Comparison of ENCODE assay signal across 27 cellular contexts in genomic region chr5:55055183-55055582, GRCh38. TPM values are rescaled to one million over a fixed set of nuclear protein-coding genes. Genes with fewer than 3 reads are reported as not detected.
"Had no signal": no experiment of that assay in that cellular context is flagged by ENCODE, and none has a peak within 500 bp of the region (broad histone marks: within the 10 kb centered on the region; RNA-seq: fewer than 3 reads in every experiment).

No MANE protein-coding gene starts in this region.

- H3K27ac ChIP-seq: stomach, suprapubic skin, testis, thoracic aorta, thyroid gland, tibial artery, tibial nerve, transverse colon, upper lobe of left lung, upper lobe of right lung, uterus, vagina had no signal

- FAIRE-seq: urothelium cell line had no signal

- H3K4me3 ChIP-seq: stomach, suprapubic skin, testis, thoracic aorta, thyroid gland, tibial artery, tibial nerve, transverse colon, upper lobe of left lung, upper lobe of right lung, uterus, vagina had no signal

- H3K27me3 ChIP-seq: stomach, suprapubic skin, testis, thyroid gland, tibial artery, tibial nerve, transverse colon, upper lobe of left lung, upper lobe of right lung, uterus, vagina had no signal

- ATAC-seq: stimulated activated memory B cell treated with anti-CD40 and anti-IgM and Interleukin-4, amounts not matched to agents 10 μg/mL and 1 μg/mL and 100 μg/mL, for 72 hours; stimulated activated naive B cell treated with anti-CD40 and anti-IgM and Interleukin-4, amounts not matched to agents 10 μg/mL and 1 μg/mL and 100 μg/mL, for 72 hours; stimulated activated naive CD8-positive, alpha-beta T cell treated with anti-CD3 and anti-CD28 coated beads, Interleukin-15, amount 100 ng/mL, for 72 hours; stimulated activated naive CD8-positive, alpha-beta T cell treated with anti-CD3 and anti-CD28 coated beads, Interleukin-15, Interleukin-2, amounts not matched to agents 100 U/mL and 50 U/mL, for 24 hours; upper lobe of right lung had no signal

- H3K9me3 ChIP-seq: testis, thoracic aorta, thyroid gland, upper lobe of right lung, uterus, vagina had no signal

- H3K36me3 ChIP-seq: stomach, suprapubic skin, thoracic aorta, thyroid gland, tibial artery, tibial nerve, transverse colon, upper lobe of left lung, upper lobe of right lung, uterus, vagina had no signal

- DNase-seq: stimulated activated CD4-positive, alpha-beta T cell treated with anti-CD3 and anti-CD28 coated beads, Interleukin-2, amount 100 ng/mL, for 48 hours; stimulated activated CD4-positive, alpha-beta T cell treated with anti-CD3 and anti-CD28 coated beads, Interleukin-4, amount 100 ng/mL, for 1 hour; stimulated activated CD4-positive, alpha-beta T cell treated with anti-CD3 and anti-CD28 coated beads, Interleukin-4, amount 100 ng/mL, for 24 hours; stimulated activated CD4-positive, alpha-beta T cell treated with anti-CD3 and anti-CD28 coated beads, Interleukin-4, amount 100 ng/mL, for 4 hours; stimulated activated CD8-positive, alpha-beta memory T cell treated with anti-CD3 and anti-CD28 coated beads, Interleukin-4, amount 100 ng/mL, for 48 hours; stimulated activated naive B cell treated with anti-CD40 and anti-IgM and Interleukin-4, amounts not matched to agents 10 μg/mL and 1 μg/mL and 100 μg/mL, for 72 hours; stimulated activated naive CD4-positive, alpha-beta T cell; stimulated activated naive CD4-positive, alpha-beta T cell treated with Interleukin-2 at 50 U/mL for 16 hours; stimulated activated naive CD8-positive, alpha-beta T cell treated with anti-CD3 and anti-CD28 coated beads, Interleukin-15, amount 100 ng/mL, for 72 hours; stimulated activated naive CD8-positive, alpha-beta T cell treated with anti-CD3 and anti-CD28 coated beads, Interleukin-15, Interleukin-2, amounts not matched to agents 100 U/mL and 50 U/mL, for 24 hours; stomach; substantia nigra; testis; thyroid gland; tibial artery; transverse colon; trophoblast cell; upper lobe of left lung; upper lobe of right lung; uterus had no signal

- H3K4me1 ChIP-seq: stomach, suprapubic skin, testis, thyroid gland, tibial artery, tibial nerve, transverse colon, upper lobe of left lung, upper lobe of right lung, uterus, vagina had no signal

RNA-seq across cellular contexts. Expression of gene GZMK, which starts 31.1 kb away (rescaled TPM):
- total RNA-seq: stomach, temporal lobe had no signal

RNA-seq across cellular contexts. Expression of gene GZMA, which starts 47.3 kb away (rescaled TPM):
- total RNA-seq: suprapubic skin, temporal lobe had no signal
